15 cellular contexts compared by ENCODE assay signal in the genomic region with DNA sequence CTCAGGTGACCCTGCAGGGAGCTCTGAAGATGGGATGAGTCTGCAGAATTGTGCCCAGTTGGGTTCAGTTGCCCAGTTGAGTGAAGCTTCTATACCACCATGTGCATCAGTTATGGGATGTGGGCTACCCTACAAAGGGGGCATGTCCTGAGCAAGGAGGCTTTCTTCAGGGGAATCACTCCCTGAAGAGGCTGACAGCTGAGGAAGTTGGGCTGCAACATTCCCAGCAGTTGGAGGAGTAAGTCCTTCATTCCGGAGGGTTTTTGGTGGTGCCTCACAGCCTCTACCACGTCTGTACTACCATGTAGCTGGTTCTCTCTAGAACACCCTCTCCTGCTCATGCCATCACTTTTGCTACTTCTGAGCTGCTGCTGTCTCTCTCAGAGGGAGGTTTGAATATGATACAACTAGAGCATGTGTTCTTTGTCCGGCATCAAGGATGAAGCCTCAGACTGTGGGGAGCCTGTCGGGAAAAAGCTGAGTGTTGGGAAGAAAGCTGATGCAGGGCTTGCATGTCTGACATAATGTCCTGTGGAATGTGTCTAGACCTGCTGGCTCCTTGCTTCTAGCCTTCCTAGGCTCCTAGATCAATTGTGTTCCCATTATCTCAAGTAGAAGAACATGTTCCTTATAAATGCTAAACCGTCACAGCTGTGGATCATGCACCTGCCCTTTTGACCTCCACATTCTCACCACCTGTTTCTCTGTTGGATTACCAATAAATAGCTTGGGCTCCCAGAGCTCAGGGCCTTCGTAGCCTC.
A peak's percentile ranks its signal among the peaks of the same experiment; 100 is the strongest.
DNase-seq lines count a peak whose midpoint lies in the region; ATAC-seq and TF ChIP-seq lines count a peak whose summit lies in the region.
"Had no signal": no experiment of that assay in that cellular context is flagged by ENCODE, and none has a peak within 500 bp of the region (broad histone marks: within the 10 kb centered on the region; RNA-seq: fewer than 3 reads in every experiment).

No MANE protein-coding gene starts in this region.

- no peak overlapping the region for H3K4me3 ChIP-seq in mammary epithelial cell (replicated peaks in 1 of 3; ENCODE audit: insufficient read depth in 1 of 3, low read depth in 2 of 3, low read length in 3 of 3)
- no peak overlapping the region for H3K4me3 ChIP-seq in breast epithelium
- no peak overlapping the region for H3K4me3 ChIP-seq in coronary artery
- H3K4me3 ChIP-seq in trophoblast cell (ENCODE audit: low read depth, low read length), result no peak overlapping the region
- H3K4me3 ChIP-seq in vagina, result no peak overlapping the region
- no peak overlapping the region for H3K4me3 ChIP-seq in effector memory CD4-positive, alpha-beta T cell (ENCODE audit: insufficient read depth, low read depth, low read length, poor library complexity, severe bottlenecking)

- WGBS in mammary epithelial cell (ENCODE audit: low coverage, missing lambda C conversion rate), result 71% methylated on average over 6 of the region's 6 CpGs
- no CpG with 5 or more reads among the region's 6 CpGs for WGBS in trophoblast cell (ENCODE audit: extremely low coverage, insufficient coverage, insufficient read length)

- DNase-seq in mammary epithelial cell (no peak), breast epithelium (ENCODE audit: low spot score in 2 of 2) (no peak), coronary artery (ENCODE audit: low spot score) (peak; percentile 38), trophoblast cell (peak; percentile 66 to 77), vagina (ENCODE audit: extremely low spot score in 2 of 2) (peak; percentile 55 to 67), nucleus accumbens (lab: John Stamatoyannopoulos, UW) (no peak)
- DNase-seq in effector memory CD4-positive, alpha-beta T cell, result no peak
- DNase-seq: ACHN; BE2C; C1 segment of cervical spinal cord; Caco-2; CD4-positive, CD25-positive, alpha-beta regulatory T cell; CD8-positive, alpha-beta memory T cell; H9 had no signal

- H2BK12ac ChIP-seq in trophoblast cell (ENCODE audit: low read length), result no peak overlapping the region

- CTCF ChIA-PET in mammary epithelial cell (lab: Charles Lee; ENCODE audit: low non-redundant PET), result no interaction called here

- H4K8ac ChIP-seq in trophoblast cell (ENCODE audit: low read depth, low read length), result no peak overlapping the region

- no peak for ATAC-seq in HG02678 (IDR thresholded peaks at IDR 0.05; ENCODE audit: unreplicated experiment)

- H2BK5ac ChIP-seq in trophoblast cell (ENCODE audit: low read depth, low read length, poor library complexity), result no peak overlapping the region

- H3K14ac ChIP-seq in trophoblast cell (ENCODE audit: low read length), result no peak overlapping the region

- H3K27ac ChIP-seq in mammary epithelial cell (ENCODE audit: insufficient read depth, low read depth, low read length), result no peak overlapping the region
- H3K27ac ChIP-seq in breast epithelium, result no peak overlapping the region
- no peak overlapping the region for H3K27ac ChIP-seq in coronary artery
- no peak overlapping the region for H3K27ac ChIP-seq in trophoblast cell (ENCODE audit: low read depth, low read length)
- no peak overlapping the region for H3K27ac ChIP-seq in vagina
- no peak overlapping the region for H3K27ac ChIP-seq in effector memory CD4-positive, alpha-beta T cell (ENCODE audit: insufficient read depth, low read length, poor library complexity, severe bottlenecking)

- no peak overlapping the region for H2AK5ac ChIP-seq in trophoblast cell (ENCODE audit: low read length)

- BruUV-seq in mammary epithelial cell (replicated peaks; lab: Mats Ljungman, UMichigan), result no TSS peak

- no peak overlapping the region for H3K23ac ChIP-seq in trophoblast cell (ENCODE audit: low read length)

- no peak overlapping the region for H3K18ac ChIP-seq in trophoblast cell (ENCODE audit: low read length)

- dilution Hi-C loops in mammary epithelial cell (cut with HindIII; ENCODE audit: low sequenced_read_pairs), result no loop called here

- H3K9ac ChIP-seq in mammary epithelial cell (ENCODE audit: insufficient read depth, low read length) (no peak overlapping the region), trophoblast cell (ENCODE audit: low read length) (no peak overlapping the region)

- H3K4me1 ChIP-seq in mammary epithelial cell (ENCODE audit: insufficient read depth, low read length) (peaks cover 21% of the 10 kb centered on the region), breast epithelium (no peaks in the 10 kb centered on the region), trophoblast cell (ENCODE audit: control insufficient read depth in 1 of 2, insufficient read depth in 2 of 2, low read length in 2 of 2) (no peaks in the 10 kb centered on the region), vagina (no peaks in the 10 kb centered on the region)
- H3K4me1 ChIP-seq in effector memory CD4-positive, alpha-beta T cell (ENCODE audit: control insufficient read depth, insufficient read depth, low read length, poor library complexity, severe bottlenecking), result no peaks in the 10 kb centered on the region
- H3K4me1 ChIP-seq: BE2C, Caco-2 had no signal

- no peaks in the 10 kb centered on the region for H3K9me3 ChIP-seq in mammary epithelial cell (replicated peaks; ENCODE audit: insufficient read depth, low read length)
- no peaks in the 10 kb centered on the region for H3K9me3 ChIP-seq in breast epithelium
- peaks cover 8% of the 10 kb centered on the region for H3K9me3 ChIP-seq in trophoblast cell (ENCODE audit: insufficient read depth, low read depth, low read length)
- no peaks in the 10 kb centered on the region for H3K9me3 ChIP-seq in vagina
- H3K9me3 ChIP-seq in effector memory CD4-positive, alpha-beta T cell (ENCODE audit: control insufficient read depth, low read length), result no peaks in the 10 kb centered on the region
- H3K9me3 ChIP-seq: BE2C, Caco-2 had no signal

- TF ChIP-seq POLR2A in breast epithelium (IDR thresholded peaks at IDR 0.05) (no peak), vagina (IDR thresholded peaks at IDR 0.05) (no peak)

- TF ChIP-seq CTCF in mammary epithelial cell (conservative IDR thresholded peaks at IDR 0.05 in 1 of 2, IDR thresholded peaks at IDR 0.05 in 1 of 2; ENCODE audit: extremely low read depth in 1 of 2, insufficient read depth in 1 of 2, low read depth in 1 of 2, low read length in 2 of 2) (no peak), breast epithelium (IDR thresholded peaks at IDR 0.05) (no peak), coronary artery (IDR thresholded peaks at IDR 0.05) (no peak), vagina (IDR thresholded peaks at IDR 0.05) (no peak)

- no peak overlapping the region for H3K4ac ChIP-seq in trophoblast cell (ENCODE audit: low read depth, low read length)

- in situ Hi-C loops in mammary epithelial cell (cut with MboI; ENCODE audit: low sequenced_read_pairs in 2 of 2), result no loop called here

- H3K27me3 ChIP-seq in mammary epithelial cell (ENCODE audit: insufficient read depth, low read length) (no peaks in the 10 kb centered on the region), breast epithelium (no peaks in the 10 kb centered on the region), trophoblast cell (ENCODE audit: insufficient read depth, low read length) (no peaks in the 10 kb centered on the region), vagina (no peaks in the 10 kb centered on the region)
- H3K27me3 ChIP-seq in effector memory CD4-positive, alpha-beta T cell (replicated peaks; ENCODE audit: control insufficient read depth, insufficient read depth, low read length, poor library complexity, severe bottlenecking), result no peaks in the 10 kb centered on the region
- H3K27me3 ChIP-seq: BE2C had no signal

- H3K36me3 ChIP-seq in mammary epithelial cell (ENCODE audit: insufficient read depth, low read length) (no peaks in the 10 kb centered on the region), breast epithelium (no peaks in the 10 kb centered on the region), trophoblast cell (ENCODE audit: control insufficient read depth in 1 of 2, insufficient read depth in 2 of 2, low read length in 2 of 2) (no peaks in the 10 kb centered on the region), vagina (no peaks in the 10 kb centered on the region)
- H3K36me3 ChIP-seq in effector memory CD4-positive, alpha-beta T cell (ENCODE audit: control insufficient read depth, insufficient read depth, low read length), result no peaks in the 10 kb centered on the region
- H3K36me3 ChIP-seq: BE2C had no signal

- H3K79me2 ChIP-seq in mammary epithelial cell (ENCODE audit: insufficient read depth, low read length) (no peaks in the 10 kb centered on the region), trophoblast cell (ENCODE audit: control insufficient read depth, insufficient read depth, low read length, poor library complexity) (no peaks in the 10 kb centered on the region)

- no peak overlapping the region for H4K91ac ChIP-seq in trophoblast cell (ENCODE audit: low read depth, low read length)

- H4K12ac ChIP-seq in trophoblast cell (ENCODE audit: low read depth, low read length), result no peak overlapping the region

- no peaks in the 10 kb centered on the region for H3K79me1 ChIP-seq in trophoblast cell (ENCODE audit: low read length)

- H3K4me2 ChIP-seq in mammary epithelial cell (ENCODE audit: insufficient read depth, low read depth, low read length) (peak overlapping the region; percentile 1), trophoblast cell (ENCODE audit: low read length) (no peak overlapping the region)

- H2AFZ ChIP-seq in mammary epithelial cell (ENCODE audit: low read depth, low read length), result no peak overlapping the region
- no peak overlapping the region for H2AFZ ChIP-seq in trophoblast cell (ENCODE audit: insufficient read depth, low read length, poor library complexity)

- no peaks in the 10 kb centered on the region for H4K20me1 ChIP-seq in mammary epithelial cell (ENCODE audit: insufficient read depth, low read length)

- intact Hi-C loops in mammary epithelial cell (cut with micrococcal nuclease), result no loop called here
- intact Hi-C loops in breast epithelium (cut with DNase I; ENCODE audit: low total_unique reads), result loop anchor here (10.0 kb wide), 1 partner anchor 1331 kb away; no protein-coding TSS in a partner anchor
- intact Hi-C loops in vagina (cut with DNase I), result no loop called here

- H2BK120ac ChIP-seq in trophoblast cell (ENCODE audit: insufficient read depth, low read length, poor library complexity), result no peak overlapping the region

Comparison
In these comparisons a context has a peak if more than half of its experiments do, and no peak if none do; other contexts are left out.
1. DNase-seq: peak in coronary artery (single experiment), trophoblast cell (2 of 2) and vagina (2 of 2); none in mammary epithelial cell (single experiment), breast epithelium (0 of 2), effector memory CD4-positive, alpha-beta T cell (0 of 3) and nucleus accumbens (0 of 56).